ENCODE assay signal across 8 cellular contexts in genomic region chr6:73653571-73654424, GRCh38. TPM values are rescaled to one million over a fixed set of nuclear protein-coding genes. Genes with fewer than 3 reads are reported as not detected.
DNase-seq lines count a peak whose midpoint lies in the region; ATAC-seq, FAIRE-seq and TF ChIP-seq lines count a peak whose summit lies in the region.

Gene SLC17A5 (minus strand): TSS chr6:73653992. CDS start chr6:73653886, 106 bp downstream.

- H3K36me3 Mint-ChIP-seq in natural killer cell treated with Interleukin-12 subunit alpha and Interleukin-12 subunit beta and Interleukin-15 and Interleukin-18, amount 100 ng/mL, for 72 hours = peaks cover 6% of the 10 kb centered on the region

- no peaks in the 10 kb centered on the region for H3K9me3 Mint-ChIP-seq in natural killer cell treated with Interleukin-12 subunit alpha and Interleukin-12 subunit beta and Interleukin-15 and Interleukin-18, amount 100 ng/mL, for 72 hours

- DNase-seq in ELF-1 (ENCODE audit: low read depth, low spot score) (peak; percentile 96), H54 (ENCODE audit: insufficient read length, low spot score) (peak; percentile 84), LoVo (ENCODE audit: low spot score) (peak; percentile 94), RWPE1 (ENCODE audit: low spot score) (peak; percentile 93), fibroblast of pulmonary artery (ENCODE audit: low read depth) (peak; percentile 94)
- DNase-seq in activated effector memory CD4-positive, alpha-beta T cell treated with Interleukin-2 at 50 U/mL for 16 hours = peak; percentile 88
- peak; percentile 93 for DNase-seq in natural killer cell treated with Interleukin-12 subunit alpha and Interleukin-12 subunit beta and Interleukin-15 and Interleukin-18, amount 100 ng/mL, for 72 hours (ENCODE audit: low spot score)
- peak; percentile 86 for DNase-seq in stimulated activated naive CD4-positive, alpha-beta T cell treated with Interleukin-2 at 50 U/mL for 16 hours (lab: John Stamatoyannopoulos, UW)

- FAIRE-seq in H54 (lab: Jason Lieb, UNC) = no peak

- H3K27ac Mint-ChIP-seq in natural killer cell treated with Interleukin-12 subunit alpha and Interleukin-12 subunit beta and Interleukin-15 and Interleukin-18, amount 100 ng/mL, for 72 hours = peak within 1 kb of the TSS; percentile 89 to 96

- TF ChIP-seq CTCF in RWPE1 (conservative IDR thresholded peaks at IDR 0.05; ENCODE audit: low read depth) (no peak), fibroblast of pulmonary artery (IDR thresholded peaks at IDR 0.05; ENCODE audit: low read length, missing control alignments) (no peak)

- POLR2A ChIA-PET in RWPE1 (lab: Yijun Ruan, JAX; ENCODE audit: low non-redundant PET) = interaction anchor here (0.6 to 1.5 kb wide), 2 partner anchors 131 to 133 kb away, joined by 4 to 7 read pairs; partner anchors contain the start of gene EEF1A1

- TF ChIP-seq POLR2A in H54 (IDR thresholded peaks at IDR 0.05; ENCODE audit: low read depth, low read length) = peak; percentile 72

- peak within 1 kb of the TSS; percentile 93 for H3K4me3 Mint-ChIP-seq in natural killer cell treated with Interleukin-12 subunit alpha and Interleukin-12 subunit beta and Interleukin-15 and Interleukin-18, amount 100 ng/mL, for 72 hours

- peak within 1 kb of the TSS; percentile 82 for H3K27ac ChIP-seq in RWPE1

- CTCF ChIA-PET in RWPE1 (lab: Yijun Ruan, JAX) = interaction anchor here (0.6 to 1.5 kb wide), 13 partner anchors 11 to 1019 kb away, joined by 3 to 7 read pairs (median 4); no protein-coding TSS in a partner anchor

- peaks cover 31 to 42% of the 10 kb centered on the region in 2 donors for H3K4me1 Mint-ChIP-seq in natural killer cell treated with Interleukin-12 subunit alpha and Interleukin-12 subunit beta and Interleukin-15 and Interleukin-18, amount 100 ng/mL, for 72 hours (ENCODE audit: low read depth in 2 of 2)

- peak; percentile 97 to 98 for ATAC-seq in natural killer cell treated with Interleukin-12 subunit alpha and Interleukin-12 subunit beta and Interleukin-15 and Interleukin-18, amount 100 ng/mL, for 72 hours

- no peaks in the 10 kb centered on the region for H3K27me3 Mint-ChIP-seq in natural killer cell treated with Interleukin-12 subunit alpha and Interleukin-12 subunit beta and Interleukin-15 and Interleukin-18, amount 100 ng/mL, for 72 hours

- peak within 1 kb of the TSS; percentile 74 for H3K4me3 ChIP-seq in fibroblast of pulmonary artery (replicated peaks; ENCODE audit: low read depth, low read length)

RNA-seq across cellular contexts. Expression of gene SLC17A5, which starts in this region (rescaled TPM):
- 1 to 10 TPM; 6.0 to 6.9 TPM for total RNA-seq in natural killer cell treated with Interleukin-12 subunit alpha and Interleukin-12 subunit beta and Interleukin-15 and Interleukin-18, amount 100 ng/mL, for 72 hours

Comparison
In these comparisons a context has a peak if more than half of its experiments do, and no peak if none do; other contexts are left out.
1. Peak in every context shown above with its lines: DNase-seq, ATAC-seq, H3K4me3 ChIP-seq and H3K27ac ChIP-seq.